16 cellular contexts compared by ENCODE assay signal in genomic region chr22:49726701-49727101, GRCh38.
DNase-seq lines count a peak whose midpoint lies in the region; ATAC-seq and TF ChIP-seq lines count a peak whose summit lies in the region.
"Had no signal": no experiment of that assay in that cellular context is flagged by ENCODE, and none has a peak within 500 bp of the region (broad histone marks: within the 10 kb centered on the region; RNA-seq: fewer than 3 reads in every experiment).

No MANE protein-coding gene starts in this region.

- peak; percentile 46 for DNase-seq in activated CD8-positive, alpha-beta memory T cell treated with anti-CD3 and anti-CD28 coated beads for 24 hours
- no peak for DNase-seq in activated CD8-positive, alpha-beta memory T cell treated with anti-CD3 and anti-CD28 coated beads, Interleukin-2, amount 50 U/mL, for 48 hours
- no peak for DNase-seq in central memory CD8-positive, alpha-beta T cell (ENCODE audit: low spot score in 2 of 2)
- peak; percentile 76 for DNase-seq in mesenteric fat pad (ENCODE audit: low spot score)
- DNase-seq in type B pancreatic cell (ENCODE audit: extremely low spot score, unreplicated experiment) = peak; percentile 61
- no peak for DNase-seq in COR-L47 (lab: John Stamatoyannopoulos, UW)
- no peak for DNase-seq in DMS79 (lab: John Stamatoyannopoulos, UW)
- DNase-seq in NK-92 treated with Interleukin-12 subunit alpha and Interleukin-12 subunit beta, amount 100 ng/mL, for 24 hours (lab: John Stamatoyannopoulos, UW) = no peak
- DNase-seq: AML-193; C1 segment of cervical spinal cord; CD4-positive, alpha-beta T cell; DMS153; DND-41; GDM1; IMR-90 had no signal

- H3K27me3 Mint-ChIP-seq in central memory CD8-positive, alpha-beta T cell = peaks cover 44% of the 10 kb centered on the region
- H3K27me3 Mint-ChIP-seq in type B pancreatic cell = peaks cover 83% of the 10 kb centered on the region

- no peak for TF ChIP-seq CTCF in type B pancreatic cell (conservative IDR thresholded peaks at IDR 0.05)

- no peak for ATAC-seq in central memory CD8-positive, alpha-beta T cell (replicated peaks; ENCODE audit: extremely low read depth, poor library complexity, severe bottlenecking)
- ATAC-seq: HCT116 had no signal

- H3K4me1 Mint-ChIP-seq in central memory CD8-positive, alpha-beta T cell = peaks cover 10% of the 10 kb centered on the region
- no peaks in the 10 kb centered on the region for H3K4me1 Mint-ChIP-seq in type B pancreatic cell (ENCODE audit: unreplicated experiment)

- H3K36me3 Mint-ChIP-seq in central memory CD8-positive, alpha-beta T cell (ENCODE audit: insufficient read depth) = peaks cover 8% of the 10 kb centered on the region
- H3K36me3 Mint-ChIP-seq in type B pancreatic cell = no peaks in the 10 kb centered on the region

- no peaks in the 10 kb centered on the region for H3K9me3 Mint-ChIP-seq in central memory CD8-positive, alpha-beta T cell
- no peaks in the 10 kb centered on the region for H3K9me3 Mint-ChIP-seq in type B pancreatic cell
- H3K9me3 Mint-ChIP-seq: CD4-positive, alpha-beta T cell had no signal

- no peak overlapping the region for H3K27ac Mint-ChIP-seq in central memory CD8-positive, alpha-beta T cell (ENCODE audit: low read depth)
- H3K27ac Mint-ChIP-seq in type B pancreatic cell = no peak overlapping the region
- H3K27ac Mint-ChIP-seq: CD4-positive, alpha-beta T cell had no signal

- H3K4me3 Mint-ChIP-seq in central memory CD8-positive, alpha-beta T cell = peak overlapping the region; percentile 16
- no peak overlapping the region for H3K4me3 Mint-ChIP-seq in type B pancreatic cell

Comparison
In these comparisons a context has a peak if more than half of its experiments do, and no peak if none do; other contexts are left out.
1. DNase-seq: peak in activated CD8-positive, alpha-beta memory T cell treated with anti-CD3 and anti-CD28 coated beads for 24 hours (single experiment), mesenteric fat pad (single experiment) and type B pancreatic cell (single experiment); none in activated CD8-positive, alpha-beta memory T cell treated with anti-CD3 and anti-CD28 coated beads, Interleukin-2, amount 50 U/mL, for 48 hours (single experiment), central memory CD8-positive, alpha-beta T cell (0 of 2), COR-L47 (single experiment), DMS79 (single experiment) and NK-92 treated with Interleukin-12 subunit alpha and Interleukin-12 subunit beta, amount 100 ng/mL, for 24 hours (single experiment).